In genomic region chr15:25862087-25862468, GRCh38 we compare ENCODE assay signal across 9 cellular contexts. TPM values are rescaled to one million over a fixed set of nuclear protein-coding genes. Genes with fewer than 3 reads are reported as not detected.
A peak's percentile ranks its signal among the peaks of the same experiment; 100 is the strongest.
DNase-seq lines count a peak whose midpoint lies in the region; ATAC-seq, FAIRE-seq and TF ChIP-seq lines count a peak whose summit lies in the region.
"Had no signal": no experiment of that assay in that cellular context is flagged by ENCODE, and none has a peak within 500 bp of the region (broad histone marks: within the 10 kb centered on the region; RNA-seq: fewer than 3 reads in every experiment).

No MANE protein-coding gene starts in this region.

- H3K4me3 ChIP-seq in BJ (ENCODE audit: low read depth, low read length) (peak overlapping the region; percentile 71), RWPE2 (ENCODE audit: severe bottlenecking) (peak overlapping the region; percentile 60), esophagus (ENCODE audit: low read depth in 1 of 2, low read length in 2 of 2) (peak overlapping the region; percentile 66 to 68)

- no peak for TF ChIP-seq POLR2A in GM12891 (IDR thresholded peaks at IDR 0.05; ENCODE audit: low read depth, low read length)

- H3K36me3 ChIP-seq in BJ (ENCODE audit: control insufficient read depth, insufficient read depth, low read length), result peaks cover 2% of the 10 kb centered on the region; the same call in 1 of the 2 replicates
- H3K36me3 ChIP-seq in RWPE2 (ENCODE audit: low read depth), result 0 out of 2 replicates have a peak, but pooled peaks cover 5% of the 10 kb centered on the region
- H3K36me3 ChIP-seq in esophagus (ENCODE audit: control insufficient read depth in 2 of 2, insufficient read depth in 2 of 2, low read length in 1 of 2), result no peaks in the 10 kb centered on the region
- H3K36me3 ChIP-seq: cardiac muscle cell had no signal

- H3K27me3 ChIP-seq in BJ (ENCODE audit: control insufficient read depth, insufficient read depth, low read length), result no peaks in the 10 kb centered on the region
- H3K27me3 ChIP-seq in RWPE2 (ENCODE audit: insufficient read depth, poor library complexity, severe bottlenecking), result no peaks in the 10 kb centered on the region
- H3K27me3 ChIP-seq in esophagus (ENCODE audit: control insufficient read depth in 1 of 2, insufficient read depth in 2 of 2, low read length in 2 of 2), result no peaks in the 10 kb centered on the region

- no peak for DNase-seq in BJ (ENCODE audit: low read depth)
- no peak for DNase-seq in RWPE2 (ENCODE audit: low spot score)
- DNase-seq in neural crest cell (ENCODE audit: low read depth, low spot score), result no peak
- no peak for DNase-seq in GM12891 (ENCODE audit: insufficient read length, low spot score)
- DNase-seq in HT-29 (ENCODE audit: low spot score), result no peak
- no peak for DNase-seq in hepatic stellate cell (ENCODE audit: low spot score)
- no peak for DNase-seq in C1 segment of cervical spinal cord (lab: John Stamatoyannopoulos, UW)

- TF ChIP-seq CTCF in BJ (IDR thresholded peaks at IDR 0.05; ENCODE audit: insufficient read depth, low read depth, low read length) (no peak), RWPE2 (IDR thresholded peaks at IDR 0.05; ENCODE audit: poor library complexity, severe bottlenecking) (no peak), neural crest cell (conservative IDR thresholded peaks at IDR 0.05) (no peak)

- POLR2A ChIA-PET in BJ (lab: Charles Lee), result no interaction called here

- H3K27me3 Mint-ChIP-seq in neural crest cell (ENCODE audit: low read depth), result peaks cover 58% of the 10 kb centered on the region

- no peak for FAIRE-seq in GM12891 (lab: Jason Lieb, UNC)

- CTCF ChIA-PET in BJ (lab: Yijun Ruan, JAX), result interaction anchor here (0.9 to 4.6 kb wide), 3 partner anchors 64 to 78 kb away, joined by 4 to 19 read pairs (median 6); no protein-coding TSS in a partner anchor

- H3K4me1 Mint-ChIP-seq in neural crest cell, result peaks cover 15% of the 10 kb centered on the region

- 12 to 17% methylated on average over 17 of the region's 17 CpGs for WGBS in esophagus, 2 donors

- H3K4me1 ChIP-seq in RWPE2 (ENCODE audit: insufficient read depth, poor library complexity, severe bottlenecking), result no peaks in the 10 kb centered on the region
- peaks cover 8 to 16% of the 10 kb centered on the region in 2 donors for H3K4me1 ChIP-seq in esophagus (ENCODE audit: control insufficient read depth in 2 of 2, insufficient read depth in 2 of 2, low read length in 1 of 2)

- no peak overlapping the region for H3K27ac Mint-ChIP-seq in neural crest cell (ENCODE audit: unreplicated experiment)

- peak; percentile 38 for ATAC-seq in RWPE2 (ENCODE audit: low read depth)

- peak overlapping the region; percentile 81 for H3K4me3 Mint-ChIP-seq in neural crest cell

- no peaks in the 10 kb centered on the region for H3K9me3 Mint-ChIP-seq in neural crest cell

- peak overlapping the region; percentile 20 for H3K27ac ChIP-seq in RWPE2 (ENCODE audit: poor library complexity, severe bottlenecking)
- peak overlapping the region; percentile 73 to 77 for H3K27ac ChIP-seq in esophagus (ENCODE audit: low read depth in 2 of 2, low read length in 1 of 2)
- H3K27ac ChIP-seq: cardiac muscle cell had no signal

- no peaks in the 10 kb centered on the region for H3K36me3 Mint-ChIP-seq in neural crest cell (ENCODE audit: low read depth)

- H3K9me3 ChIP-seq in RWPE2 (ENCODE audit: severe bottlenecking), result no peaks in the 10 kb centered on the region
- H3K9me3 ChIP-seq in esophagus (ENCODE audit: control insufficient read depth in 2 of 2, insufficient read depth in 1 of 2, low read depth in 1 of 2, low read length in 1 of 2), result no peaks in the 10 kb centered on the region

TF ChIP-seq in GM12891, 5 proteins besides CTCF, POLR2A, EP300 and RAD21:
- TF ChIP-seq PAX5 (IDR thresholded peaks at IDR 0.05; ENCODE audit: insufficient read depth, low read length, severe bottlenecking), result no peak
- no peak for TF ChIP-seq POU2F2 (IDR thresholded peaks at IDR 0.05; ENCODE audit: low read depth, low read length)

RNA-seq across cellular contexts. Expression of gene ATP10A, which starts 1.0 kb away (rescaled TPM):
- polyA plus RNA-seq in BJ (2011; rRNA removed), result 20.4 and 28.0 TPM in 2 replicates
- 28.8 and 29.4 TPM in 2 replicates for polyA minus RNA-seq in BJ (2011; rRNA and poly(A)+ RNA removed)
- polyA plus RNA-seq in esophagus, result under 1 TPM; 0.79 to 0.86 TPM
- 4.9 and 6.8 TPM in 2 replicates for total RNA-seq in neural crest cell
- polyA plus RNA-seq in GM12891 (2012; ENCODE audit: low read depth, missing spikeins), result 0.17 TPM
- not detected in 2 replicates for total RNA-seq in HT-29 (2014; rRNA removed; shearing (Covaris generic))
- total RNA-seq: cardiac muscle cell had no signal
- polyA plus RNA-seq: cardiac muscle cell had no signal
